11 cellular contexts compared by ENCODE assay signal in the genomic region with DNA sequence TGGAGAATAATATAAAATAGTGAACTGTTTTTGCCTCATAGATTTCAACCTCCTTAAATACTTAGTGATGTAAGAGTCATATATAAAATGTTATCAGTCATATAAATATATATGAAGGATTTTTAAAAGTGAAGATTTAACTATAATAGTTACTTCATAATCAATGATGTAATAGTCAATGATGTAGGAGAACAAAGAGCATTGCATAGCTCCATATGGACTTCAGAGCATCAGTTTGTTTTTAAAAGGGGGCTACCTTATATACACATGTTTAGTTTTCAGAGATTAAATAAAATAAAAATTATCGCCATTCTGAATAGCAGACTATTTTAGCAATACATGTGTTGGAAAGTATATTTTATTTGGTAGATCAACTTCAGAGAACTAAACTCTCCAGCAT. TPM values are rescaled to one million over a fixed set of nuclear protein-coding genes. Genes with fewer than 3 reads are reported as not detected.
DNase-seq lines count a peak whose midpoint lies in the region; ATAC-seq and TF ChIP-seq lines count a peak whose summit lies in the region.
"Had no signal": no experiment of that assay in that cellular context is flagged by ENCODE, and none has a peak within 500 bp of the region (broad histone marks: within the 10 kb centered on the region; RNA-seq: fewer than 3 reads in every experiment).

No MANE protein-coding gene starts in this region.

- H3K36me3 Mint-ChIP-seq in IgD-negative memory B cell (peaks cover 6% of the 10 kb centered on the region), chondrocyte (ENCODE audit: low read depth) (peaks cover 4% of the 10 kb centered on the region), neural crest cell (ENCODE audit: low read depth) (peaks cover 4% of the 10 kb centered on the region), Caco-2 (ENCODE audit: insufficient read depth, unreplicated experiment) (no peaks in the 10 kb centered on the region)

- no peak for DNase-seq in chondrocyte (ENCODE audit: low spot score)
- DNase-seq in neural crest cell (ENCODE audit: low read depth, low spot score): no peak
- DNase-seq in body of pancreas: no peak
- DNase-seq in RWPE1 (ENCODE audit: low spot score): no peak
- no peak for DNase-seq in activated T-cell treated with anti-CD3 and anti-CD28 coated beads for 4 hours
- no peak for DNase-seq in Caco-2
- DNase-seq: GF-D8, small intestine, transverse colon had no signal

- no peaks in the 10 kb centered on the region for H3K27me3 Mint-ChIP-seq in IgD-negative memory B cell
- H3K27me3 Mint-ChIP-seq in chondrocyte (ENCODE audit: low read depth): no peaks in the 10 kb centered on the region
- no peaks in the 10 kb centered on the region for H3K27me3 Mint-ChIP-seq in neural crest cell (ENCODE audit: low read depth)
- no peaks in the 10 kb centered on the region for H3K27me3 Mint-ChIP-seq in Caco-2 (ENCODE audit: insufficient read depth, unreplicated experiment)

- H3K27me3 ChIP-seq in BLaER1 treated with 17β-estradiol and CSF1 and Interleukin-3, amounts not matched to agents 10 nM and 100 nM: no peaks in the 10 kb centered on the region
- H3K27me3 ChIP-seq in body of pancreas: no peaks in the 10 kb centered on the region
- no peaks in the 10 kb centered on the region for H3K27me3 ChIP-seq in Caco-2 (replicated peaks; ENCODE audit: control insufficient read depth, insufficient read depth, low read length)
- H3K27me3 ChIP-seq: transverse colon had no signal

- POLR2A ChIA-PET in RWPE1 (lab: Yijun Ruan, JAX; ENCODE audit: low non-redundant PET) (no interaction called here), Caco-2 (lab: Charles Lee) (no interaction called here)

- peak overlapping the region in 1 of 11 experiments; percentile 69; a peak in 2 of 22 replicates for H3K27ac ChIP-seq in BLaER1 treated with 17β-estradiol and CSF1 and Interleukin-3, amounts not matched to agents 10 nM and 100 nM
- H3K27ac ChIP-seq in body of pancreas (peak overlapping the region in 1 of 4 donors; percentile 93), RWPE1 (no peak overlapping the region)

- TF ChIP-seq POLR2A in body of pancreas (IDR thresholded peaks at IDR 0.05): no peak

- peak overlapping the region; percentile 12 to 91 (median 85); a peak in 17 of 22 replicates for H3K4me2 ChIP-seq in BLaER1 treated with 17β-estradiol and CSF1 and Interleukin-3, amounts not matched to agents 10 nM and 100 nM

- peaks cover 0 to 7% (median 0%) of the 10 kb centered on the region in 11 experiments; a peak in 3 of 22 replicates for H3K9me3 ChIP-seq in BLaER1 treated with 17β-estradiol and CSF1 and Interleukin-3, amounts not matched to agents 10 nM and 100 nM (replicated peaks in 1 of 11)
- no peaks in the 10 kb centered on the region for H3K9me3 ChIP-seq in body of pancreas
- no peaks in the 10 kb centered on the region for H3K9me3 ChIP-seq in Caco-2
- H3K9me3 ChIP-seq: transverse colon had no signal

- peak overlapping the region in 8 of 10 experiments; percentile 64 to 82 (median 76); a peak in 12 of 20 replicates for H3K4me3 ChIP-seq in BLaER1 treated with 17β-estradiol and CSF1 and Interleukin-3, amounts not matched to agents 10 nM and 100 nM
- H3K4me3 ChIP-seq in body of pancreas (peak overlapping the region in 1 of 2 donors; percentile 86), Caco-2 (ENCODE audit: low read depth, low read length) (no peak overlapping the region)

- CTCF ChIA-PET in RWPE1 (lab: Yijun Ruan, JAX): interaction anchor here (0.6 kb wide), 1 partner anchor 540 kb away, joined by 3 read pairs; no protein-coding TSS in a partner anchor
- CTCF ChIA-PET in Caco-2 (lab: Charles Lee): no interaction called here

- no peak for ATAC-seq in body of pancreas

- H3K4me1 Mint-ChIP-seq in IgD-negative memory B cell: peaks cover 10 to 19% (median 13%) of the 10 kb centered on the region in 3 donors
- peaks cover 38% of the 10 kb centered on the region for H3K4me1 Mint-ChIP-seq in chondrocyte (ENCODE audit: low read depth)
- peaks cover 4% of the 10 kb centered on the region for H3K4me1 Mint-ChIP-seq in neural crest cell
- H3K4me1 Mint-ChIP-seq in Caco-2 (ENCODE audit: low read depth, unreplicated experiment): no peaks in the 10 kb centered on the region

- H3K9ac ChIP-seq in BLaER1 treated with 17β-estradiol and CSF1 and Interleukin-3, amounts not matched to agents 10 nM and 100 nM: peak overlapping the region in 4 of 11 experiments; percentile 82 to 96 (median 86); a peak in 8 of 22 replicates

- H4K20me1 ChIP-seq in BLaER1 treated with 17β-estradiol and CSF1 and Interleukin-3, amounts not matched to agents 10 nM and 100 nM: peaks cover 0 to 33% (median 0%) of the 10 kb centered on the region in 11 experiments; a peak in 4 of 22 replicates

- H3K27ac Mint-ChIP-seq in IgD-negative memory B cell (no peak overlapping the region), chondrocyte (ENCODE audit: unreplicated experiment) (peak overlapping the region; percentile 91), neural crest cell (ENCODE audit: unreplicated experiment) (no peak overlapping the region), Caco-2 (ENCODE audit: unreplicated experiment) (no peak overlapping the region)

- peaks cover 0 to 27% (median 0%) of the 10 kb centered on the region in 11 experiments; a peak in 2 of 22 replicates for H3K36me3 ChIP-seq in BLaER1 treated with 17β-estradiol and CSF1 and Interleukin-3, amounts not matched to agents 10 nM and 100 nM
- H3K36me3 ChIP-seq in body of pancreas (replicated peaks in 1 of 2; ENCODE audit: insufficient read depth in 1 of 2, low read depth in 2 of 2) (no peaks in the 10 kb centered on the region), Caco-2 (ENCODE audit: control insufficient read depth, insufficient read depth, low read length) (no peaks in the 10 kb centered on the region; the same call in 1 of the 2 replicates)
- H3K36me3 ChIP-seq: transverse colon had no signal

- TF ChIP-seq CTCF in chondrocyte (IDR thresholded peaks at IDR 0.05) (no peak), neural crest cell (conservative IDR thresholded peaks at IDR 0.05) (no peak), body of pancreas (IDR thresholded peaks at IDR 0.05) (no peak), RWPE1 (conservative IDR thresholded peaks at IDR 0.05; ENCODE audit: low read depth) (no peak), Caco-2 (IDR thresholded peaks at IDR 0.05; ENCODE audit: insufficient read depth in 1 of 2, low read depth in 1 of 2, low read length in 1 of 2, severe bottlenecking in 1 of 2, unreplicated experiment in 1 of 2) (no peak)

- BruUV-seq in Caco-2 (replicated peaks; lab: Mats Ljungman, UMichigan): no TSS peak

- 27 to 33% methylated on average over 1 of the region's 1 CpG for WGBS in body of pancreas, 2 donors

- H3K4me3 Mint-ChIP-seq in IgD-negative memory B cell (peak overlapping the region in 3 of 4 donors; percentile 63 to 90 (median 79)), chondrocyte (ENCODE audit: unreplicated experiment) (no peak overlapping the region), neural crest cell (peak overlapping the region; percentile 86), Caco-2 (ENCODE audit: unreplicated experiment) (no peak overlapping the region)

- intact Hi-C loops in body of pancreas (cut with DNase I) (no loop called here), Caco-2 (cut with micrococcal nuclease; ENCODE audit: unreplicated experiment) (loop anchor here (5.0 to 10.0 kb wide), 2 partner anchors 541 to 631 kb away; no protein-coding TSS in a partner anchor)

- H3K9me3 Mint-ChIP-seq in IgD-negative memory B cell: no peaks in the 10 kb centered on the region
- no peaks in the 10 kb centered on the region for H3K9me3 Mint-ChIP-seq in chondrocyte (ENCODE audit: low read depth)
- peaks cover 4% of the 10 kb centered on the region for H3K9me3 Mint-ChIP-seq in neural crest cell
- H3K9me3 Mint-ChIP-seq in Caco-2 (ENCODE audit: unreplicated experiment): no peaks in the 10 kb centered on the region

- peaks cover 3 to 39% (median 12%) of the 10 kb centered on the region in 10 experiments; a peak in 14 of 20 replicates for H3K4me1 ChIP-seq in BLaER1 treated with 17β-estradiol and CSF1 and Interleukin-3, amounts not matched to agents 10 nM and 100 nM
- peaks cover 36% of the 10 kb centered on the region for H3K4me1 ChIP-seq in body of pancreas
- H3K4me1 ChIP-seq in Caco-2: peaks cover 5% of the 10 kb centered on the region; the same call in 1 of the 2 replicates

RNA-seq across cellular contexts. Expression of a gene that starts 29.1 kb away (rescaled TPM):
- 78.9 TPM for polyA plus RNA-seq in IgD-negative memory B cell
- total RNA-seq in chondrocyte (22.0 to 31.9 TPM (median 26.8 TPM) in 3 replicates), neural crest cell (44.4 and 48.4 TPM in 2 replicates), body of pancreas (10 to 100 TPM; 31.9 to 39.2 TPM), Caco-2 (2022) (36.6 and 37.3 TPM in 2 replicates)

Comparison
In these comparisons a context has a peak if more than half of its experiments do, and no peak if none do; other contexts are left out.
1. H3K4me3 Mint-ChIP-seq: peak in IgD-negative memory B cell (3 of 4) and neural crest cell (single experiment); none in chondrocyte (single experiment) and Caco-2 (single experiment).